ENCODE assay signal across 8 cellular contexts in the genomic region with DNA sequence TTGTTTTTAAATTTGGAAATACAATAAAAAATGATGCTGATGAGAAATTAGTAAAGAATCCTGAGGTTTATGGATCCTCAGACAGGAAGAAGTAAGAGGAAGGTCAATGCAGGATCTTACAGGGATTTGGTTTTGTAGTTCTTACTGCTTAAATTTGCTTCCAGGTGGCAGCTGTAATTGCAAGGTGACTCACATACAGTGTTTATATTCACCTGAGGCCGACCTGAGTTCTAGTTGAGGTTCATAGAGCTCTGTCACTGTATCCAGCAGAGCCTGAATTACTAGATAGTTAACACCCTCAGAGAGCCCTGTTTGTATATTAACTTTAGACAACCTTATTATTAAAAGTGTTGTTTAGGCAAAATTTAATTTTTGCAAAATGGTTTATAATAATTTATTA. TPM values are rescaled to one million over a fixed set of nuclear protein-coding genes. Genes with fewer than 3 reads are reported as not detected.
DNase-seq lines count a peak whose midpoint lies in the region; ATAC-seq and TF ChIP-seq lines count a peak whose summit lies in the region.

No MANE protein-coding gene starts in this region.

- H3K4me2 ChIP-seq in Karpas-422 (ENCODE audit: low read depth, low read length, poor library complexity, severe bottlenecking) = peak overlapping the region; percentile 88

- peak overlapping the region; percentile 81 for H3K9ac ChIP-seq in Karpas-422 (ENCODE audit: low read length)

- H3K27me3 Mint-ChIP-seq in CD4-positive, CD25-positive, alpha-beta regulatory T cell = no peaks in the 10 kb centered on the region
- H3K27me3 Mint-ChIP-seq in brain = peaks cover 8% of the 10 kb centered on the region
- H3K27me3 Mint-ChIP-seq in naive thymus-derived CD8-positive, alpha-beta T cell = no peaks in the 10 kb centered on the region

- peaks cover 8% of the 10 kb centered on the region; the same call in 1 of the 2 replicates for H4K20me1 ChIP-seq in Karpas-422 (ENCODE audit: insufficient read depth, low read depth, low read length)

- peaks cover 4% of the 10 kb centered on the region for H3K36me3 Mint-ChIP-seq in CD4-positive, CD25-positive, alpha-beta regulatory T cell
- H3K36me3 Mint-ChIP-seq in brain = peaks cover 18% of the 10 kb centered on the region
- peaks cover 0 to 15% (median 0%) of the 10 kb centered on the region in 3 donors for H3K36me3 Mint-ChIP-seq in naive thymus-derived CD8-positive, alpha-beta T cell

- peak overlapping the region; percentile 95 to 99 (median 98) for H3K27ac Mint-ChIP-seq in CD4-positive, CD25-positive, alpha-beta regulatory T cell
- peak overlapping the region; percentile 89 to 98 (median 97) for H3K27ac Mint-ChIP-seq in brain
- H3K27ac Mint-ChIP-seq in naive thymus-derived CD8-positive, alpha-beta T cell = peak overlapping the region; percentile 80 to 99 (median 96)

- POLR2A ChIA-PET in naive thymus-derived CD8-positive, alpha-beta T cell (lab: Charles Lee) = interaction anchor here (2.0 kb wide), 1 partner anchor 21 kb away, joined by 10 read pairs; no protein-coding TSS in a partner anchor

- H3K27ac ChIP-seq in CD4-positive, CD25-positive, alpha-beta regulatory T cell (ENCODE audit: insufficient read depth, low read length, poor library complexity, severe bottlenecking) = peak overlapping the region; percentile 92
- H3K27ac ChIP-seq in Karpas-422 (ENCODE audit: low read length) = 0 out of 2 replicates have a peak overlapping the region, but pooled peaks have one; percentile 40

- peaks cover 10% of the 10 kb centered on the region for H3K36me3 ChIP-seq in CD4-positive, CD25-positive, alpha-beta regulatory T cell (ENCODE audit: control insufficient read depth, insufficient read depth, low read length)
- peaks cover 5% of the 10 kb centered on the region; the same call in 1 of the 2 replicates for H3K36me3 ChIP-seq in Karpas-422 (ENCODE audit: insufficient read depth, low read length)

- H3K4me3 ChIP-seq in CD4-positive, CD25-positive, alpha-beta regulatory T cell (ENCODE audit: low read depth, low read length) = peak overlapping the region; percentile 90
- H3K4me3 ChIP-seq in Karpas-422 (ENCODE audit: low read length) = peak overlapping the region; percentile 85

- no peaks in the 10 kb centered on the region for H3K9me3 ChIP-seq in CD4-positive, CD25-positive, alpha-beta regulatory T cell (ENCODE audit: control insufficient read depth in 2 of 2, low read length in 2 of 2)
- no peaks in the 10 kb centered on the region for H3K9me3 ChIP-seq in Karpas-422 (ENCODE audit: low read length)

- peaks cover 78% of the 10 kb centered on the region for H3K79me2 ChIP-seq in Karpas-422 (ENCODE audit: low read length)

- no peaks in the 10 kb centered on the region for H3K9me2 ChIP-seq in Karpas-422 (replicated peaks; ENCODE audit: insufficient read depth, low read length)

- H3K27me3 ChIP-seq in CD4-positive, CD25-positive, alpha-beta regulatory T cell (ENCODE audit: control insufficient read depth, insufficient read depth, low read length) = no peaks in the 10 kb centered on the region
- H3K27me3 ChIP-seq in Karpas-422 (ENCODE audit: low read length) = no peaks in the 10 kb centered on the region

- H3K4me1 Mint-ChIP-seq in CD4-positive, CD25-positive, alpha-beta regulatory T cell = peaks cover 23 to 42% (median 35%) of the 10 kb centered on the region in 4 donors
- H3K4me1 Mint-ChIP-seq in brain = peaks cover 43% of the 10 kb centered on the region
- peaks cover 14 to 48% (median 48%) of the 10 kb centered on the region in 4 donors for H3K4me1 Mint-ChIP-seq in naive thymus-derived CD8-positive, alpha-beta T cell

- DNase-seq in CD4-positive, CD25-positive, alpha-beta regulatory T cell = peak in 1 of 3 donors; percentile 26
- DNase-seq in Karpas-422 (no peak), NCI-H128 (lab: John Stamatoyannopoulos, UW; ENCODE audit: unreplicated experiment) (no peak), SW 1271 (lab: John Stamatoyannopoulos, UW) (no peak), putamen (ENCODE audit: low spot score) (no peak)
- DNase-seq in naive thymus-derived CD8-positive, alpha-beta T cell = no peak
- DNase-seq in stimulated activated CD4-positive, alpha-beta T cell treated with anti-CD3 and anti-CD28 coated beads, Interleukin-4, amount 100 ng/mL, for 4 hours = no peak

- no peaks in the 10 kb centered on the region for H3K9me3 Mint-ChIP-seq in CD4-positive, CD25-positive, alpha-beta regulatory T cell
- H3K9me3 Mint-ChIP-seq in brain = no peaks in the 10 kb centered on the region
- no peaks in the 10 kb centered on the region for H3K9me3 Mint-ChIP-seq in naive thymus-derived CD8-positive, alpha-beta T cell

- H3K4me1 ChIP-seq in CD4-positive, CD25-positive, alpha-beta regulatory T cell (ENCODE audit: control insufficient read depth, insufficient read depth, low read length, poor library complexity, severe bottlenecking) = peaks cover 37% of the 10 kb centered on the region
- peaks cover 40% of the 10 kb centered on the region for H3K4me1 ChIP-seq in Karpas-422 (ENCODE audit: low read length)

- TF ChIP-seq CTCF in brain (conservative IDR thresholded peaks at IDR 0.05) = no peak

- no peak overlapping the region for H2AFZ ChIP-seq in Karpas-422 (ENCODE audit: low read length)

- H3K4me3 Mint-ChIP-seq in CD4-positive, CD25-positive, alpha-beta regulatory T cell = peak overlapping the region; percentile 90 to 97 (median 96)
- H3K4me3 Mint-ChIP-seq in brain = peak overlapping the region; percentile 87 to 99 (median 96)
- peak overlapping the region; percentile 80 to 99 (median 96) for H3K4me3 Mint-ChIP-seq in naive thymus-derived CD8-positive, alpha-beta T cell

- ATAC-seq in CD4-positive, CD25-positive, alpha-beta regulatory T cell (ENCODE audit: low read depth in 2 of 2) = no peak
- ATAC-seq in naive thymus-derived CD8-positive, alpha-beta T cell = no peak

RNA-seq across cellular contexts. Expression of a gene that starts 1.4 kb away (rescaled TPM):
- 209 TPM for total RNA-seq in CD4-positive, CD25-positive, alpha-beta regulatory T cell
- 1 to 10 TPM; 2.6 to 5.3 (median 3.3) TPM for polyA plus RNA-seq in CD4-positive, CD25-positive, alpha-beta regulatory T cell
- total RNA-seq in Karpas-422 (2014; rRNA removed; shearing (Covaris generic); ENCODE audit: low replicate concordance) = 66.3 and 95.2 TPM in 2 replicates
- polyA plus RNA-seq in brain (ENCODE audit: insufficient read depth, low read depth, low replicate concordance) = 34.3 TPM
- 100 to 1,000 TPM; 119 to 121 TPM for total RNA-seq in naive thymus-derived CD8-positive, alpha-beta T cell
- 1 to 10 TPM; 2.7 to 3.8 (median 2.8) TPM for polyA plus RNA-seq in naive thymus-derived CD8-positive, alpha-beta T cell
